In genomic region chr2:89582816-89583215, GRCh38 we compare ENCODE assay signal across 7 cellular contexts.
DNase-seq lines count a peak whose midpoint lies in the region; ATAC-seq and TF ChIP-seq lines count a peak whose summit lies in the region.
"Not testable (repeated sequence)": the region's sequence is repeated elsewhere in the genome, so short reads cannot be mapped to it uniquely, and the experiment has no call there.

No MANE protein-coding gene starts in this region.

- not testable (repeated sequence) for H3K4me2 ChIP-seq in GM23248 (ENCODE audit: unreplicated experiment)

- H3K4me1 ChIP-seq in GM23248 (ENCODE audit: insufficient read depth); SJCRH30; colonic mucosa; mucosa of descending colon (ENCODE audit: low read depth): not testable (repeated sequence)

- no CpG with 5 or more reads among the region's 17 CpGs for WGBS in GM23248 (ENCODE audit: low coverage in 1 of 2, low lambda C conversion rate in 2 of 2, missing lambda C conversion rate in 2 of 2), 2 experiments

- not testable (repeated sequence) for H3K9me3 ChIP-seq in GM23248 (ENCODE audit: low read depth); SJCRH30 (replicated peaks); colonic mucosa; mucosa of descending colon

- ATAC-seq in left cardiac atrium, mucosa of descending colon: not testable (repeated sequence)

- not testable (repeated sequence) for H3K9ac ChIP-seq in GM23248; colonic mucosa (ENCODE audit: low read depth in 2 of 2, low read length in 2 of 2)

- H3K4me3 ChIP-seq in GM23248, SJCRH30, colonic mucosa, mucosa of descending colon: not testable (repeated sequence)

- intact Hi-C loops in colonic mucosa (cut with DNase I); left cardiac atrium (cut with DNase I); mucosa of descending colon (cut with DNase I, micrococcal nuclease): not testable (repeated sequence)

- H3K27me3 ChIP-seq in GM23248 (replicated peaks; ENCODE audit: insufficient read depth); SJCRH30; colonic mucosa: not testable (repeated sequence)

- DNase-seq in GM23248 (peak; percentile 3), SJCRH30 (peak; percentile 8 to 17), colonic mucosa (peak; percentile 56), fibroblast of the conjunctiva (ENCODE audit: low read depth) (peak; percentile 10), left cardiac atrium (peak; percentile 36), mucosa of descending colon (peak; percentile 31 to 72 (median 60)), smooth muscle cell of the brain vasculature (ENCODE audit: low read depth, low spot score) (peak; percentile 0)

- H2AFZ ChIP-seq in GM23248: not testable (repeated sequence)

- H3K27ac ChIP-seq in GM23248, SJCRH30, colonic mucosa: not testable (repeated sequence)

- H3K79me2 ChIP-seq in GM23248 (ENCODE audit: insufficient read depth): not testable (repeated sequence)

- not testable (repeated sequence) for H3K36me3 ChIP-seq in GM23248 (ENCODE audit: low read depth); SJCRH30; colonic mucosa; mucosa of descending colon (ENCODE audit: low read depth)

- not testable (repeated sequence) for H4K20me1 ChIP-seq in GM23248 (ENCODE audit: insufficient read depth)

- TF ChIP-seq CTCF in colonic mucosa (IDR thresholded peaks at IDR 0.05); mucosa of descending colon (IDR thresholded peaks at IDR 0.05): not testable (repeated sequence)

- H3F3A ChIP-seq in GM23248 (ENCODE audit: insufficient read depth): not testable (repeated sequence)

- not testable (repeated sequence) for H3K9me2 ChIP-seq in GM23248 (ENCODE audit: insufficient read depth)

- in situ Hi-C loops in GM23248 (cut with MboI): not testable (repeated sequence)

Comparison
In these comparisons a context has a peak if more than half of its experiments do, and no peak if none do; other contexts are left out.
1. DNase-seq: peak in every context shown above with its lines; median percentile 60 in mucosa of descending colon; 56 in colonic mucosa; 36 in left cardiac atrium; 12 in SJCRH30; 10 in fibroblast of the conjunctiva; 3 in GM23248; 0 in smooth muscle cell of the brain vasculature.